15 cellular contexts compared by ENCODE assay signal in the genomic region with DNA sequence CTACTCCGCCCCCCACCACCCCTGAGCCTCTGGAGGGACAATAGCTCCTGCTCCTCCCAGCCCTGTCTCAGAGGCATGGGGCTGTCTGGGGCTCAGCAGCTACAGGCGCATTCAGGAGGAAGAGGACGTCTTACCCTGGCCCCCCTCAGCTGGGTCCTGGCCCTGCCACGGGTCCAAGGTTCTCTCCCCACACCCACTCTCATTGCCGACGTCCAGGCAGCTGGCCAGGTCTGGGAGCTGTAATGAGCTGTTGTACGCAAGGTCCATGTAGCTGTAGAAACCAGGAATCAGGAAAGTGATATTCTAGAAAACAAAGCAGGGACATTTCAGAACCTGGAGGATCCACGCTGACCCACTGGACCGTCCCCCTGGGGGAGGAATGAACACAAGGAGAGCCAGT.
"Had no signal": no experiment of that assay in that cellular context is flagged by ENCODE, and none has a peak within 500 bp of the region (broad histone marks: within the 10 kb centered on the region; RNA-seq: fewer than 3 reads in every experiment).

No MANE protein-coding gene starts in this region.

- H3K4me1 ChIP-seq: heart right ventricle, left ventricle myocardium inferior, tibial artery had no signal

- H3K4me3 ChIP-seq: heart right ventricle, left ventricle myocardium inferior, tibial artery had no signal

- ATAC-seq: heart right ventricle had no signal

- H3K27ac ChIP-seq: heart right ventricle, left ventricle myocardium inferior, tibial artery had no signal

- H3K9me3 ChIP-seq: heart right ventricle, left ventricle myocardium inferior, tibial artery had no signal

- H3K36me3 ChIP-seq: left ventricle myocardium inferior had no signal

- H3K27me3 ChIP-seq: heart right ventricle, tibial artery had no signal

- DNase-seq: activated B cell treated with CpG ODN at 0.5 μM for 24 hours; activated CD4-positive, alpha-beta T cell treated with anti-CD3 and anti-CD28 coated beads for 4 hours; activated CD4-positive, alpha-beta T cell treated with anti-CD3 and anti-CD28 coated beads, Interleukin-2, amount 50 U/mL, for 48 hours; activated gamma-delta T cell; activated T-cell treated with anti-CD3 and anti-CD28 coated beads, Interleukin-2, amount 50 U/mL, for 48 hours; dermis blood vessel endothelial cell; effector CD8-positive, alpha-beta T cell; erythroblast; foreskin fibroblast; heart right ventricle; left ventricle myocardium inferior; occipital lobe; stimulated activated CD4-positive, alpha-beta T cell treated with anti-CD3 and anti-CD28 coated beads, Interleukin-4, amount 100 ng/mL, for 24 hours; stimulated activated naive CD4-positive, alpha-beta T cell treated with Interleukin-2 at 50 U/mL for 16 hours had no signal
